10 cellular contexts compared by ENCODE assay signal in genomic region chr13:39956036-39956435, GRCh38.
DNase-seq lines count a peak whose midpoint lies in the region; ATAC-seq lines count a peak whose summit lies in the region.
"Had no signal": no experiment of that assay in that cellular context is flagged by ENCODE, and none has a peak within 500 bp of the region (broad histone marks: within the 10 kb centered on the region; RNA-seq: fewer than 3 reads in every experiment).

No MANE protein-coding gene starts in this region.

- CTCF ChIA-PET in activated CD8-positive, alpha-beta T cell treated with anti-CD3 and anti-CD28 coated beads, Interleukin-2, amount 10 ng/mL, durations not matched to agents 7 days and 5 days (lab: Charles Lee), result interaction anchor here (0.7 to 6.1 kb wide), 8 partner anchors 10 to 858 kb away, joined by 3 to 59 read pairs (median 4); no protein-coding TSS in a partner anchor

- POLR2A ChIA-PET in activated CD8-positive, alpha-beta T cell treated with anti-CD3 and anti-CD28 coated beads, Interleukin-2, amount 10 ng/mL, durations not matched to agents 7 days and 5 days (lab: Charles Lee), result no interaction called here

- H3K9me3 Mint-ChIP-seq in activated T-cell treated with anti-CD3 and anti-CD28 coated beads, Interleukin-2, amount 50 U/mL, for 24 hours, result no peaks in the 10 kb centered on the region
- no peaks in the 10 kb centered on the region for H3K9me3 Mint-ChIP-seq in activated CD8-positive, alpha-beta T cell treated with anti-CD3 and anti-CD28 coated beads, Interleukin-2, amount 10 ng/mL, durations not matched to agents 7 days and 5 days (ENCODE audit: insufficient read depth)
- no peaks in the 10 kb centered on the region for H3K9me3 Mint-ChIP-seq in stimulated activated memory B cell treated with anti-CD40 and anti-IgM and Interleukin-4, amounts not matched to agents 10 μg/mL and 1 μg/mL and 100 μg/mL, for 72 hours

- peak; percentile 75 for ATAC-seq in HG02798 (IDR thresholded peaks at IDR 0.05; ENCODE audit: poor library complexity, unreplicated experiment)
- peak; percentile 53 for ATAC-seq in activated CD8-positive, alpha-beta T cell treated with anti-CD3 and anti-CD28 coated beads, Interleukin-2, amount 10 ng/mL, durations not matched to agents 7 days and 5 days
- ATAC-seq in stimulated activated memory B cell treated with anti-CD40 and anti-IgM and Interleukin-4, amounts not matched to agents 10 μg/mL and 1 μg/mL and 100 μg/mL, for 72 hours, result peak; percentile 83
- no peak for ATAC-seq in HG02970 (IDR thresholded peaks at IDR 0.05; ENCODE audit: low FRiP score, unreplicated experiment)
- ATAC-seq: left lobe of liver had no signal

- H3K4me3 Mint-ChIP-seq in activated T-cell treated with anti-CD3 and anti-CD28 coated beads, Interleukin-2, amount 50 U/mL, for 24 hours, result no peak overlapping the region
- H3K4me3 Mint-ChIP-seq in activated CD8-positive, alpha-beta T cell treated with anti-CD3 and anti-CD28 coated beads, Interleukin-2, amount 10 ng/mL, durations not matched to agents 7 days and 5 days, result no peak overlapping the region
- no peak overlapping the region for H3K4me3 Mint-ChIP-seq in stimulated activated memory B cell treated with anti-CD40 and anti-IgM and Interleukin-4, amounts not matched to agents 10 μg/mL and 1 μg/mL and 100 μg/mL, for 72 hours

- DNase-seq in activated T-cell treated with anti-CD3 and anti-CD28 coated beads, Interleukin-2, amount 50 U/mL, for 24 hours, result peak; percentile 44
- DNase-seq in activated T-cell treated with anti-CD3 and anti-CD28 coated beads, Interleukin-2, amount 50 U/mL, for 1 hour, result no peak
- DNase-seq in activated CD8-positive, alpha-beta T cell treated with anti-CD3 and anti-CD28 coated beads, Interleukin-2, amount 10 ng/mL, durations not matched to agents 7 days and 5 days, result peak; percentile 36
- no peak for DNase-seq in NCI-H345 (lab: John Stamatoyannopoulos, UW)
- no peak for DNase-seq in NCI-H446 treated with DMSO at 0.1 percent for 48 hours (lab: John Stamatoyannopoulos, UW)
- DNase-seq: NCI-H2029 had no signal

- no peaks in the 10 kb centered on the region for H3K27me3 Mint-ChIP-seq in activated T-cell treated with anti-CD3 and anti-CD28 coated beads, Interleukin-2, amount 50 U/mL, for 24 hours
- H3K27me3 Mint-ChIP-seq in activated CD8-positive, alpha-beta T cell treated with anti-CD3 and anti-CD28 coated beads, Interleukin-2, amount 10 ng/mL, durations not matched to agents 7 days and 5 days (ENCODE audit: low read depth), result peaks cover 1% of the 10 kb centered on the region
- H3K27me3 Mint-ChIP-seq in stimulated activated memory B cell treated with anti-CD40 and anti-IgM and Interleukin-4, amounts not matched to agents 10 μg/mL and 1 μg/mL and 100 μg/mL, for 72 hours, result no peaks in the 10 kb centered on the region

- no peaks in the 10 kb centered on the region for H3K36me3 Mint-ChIP-seq in activated T-cell treated with anti-CD3 and anti-CD28 coated beads, Interleukin-2, amount 50 U/mL, for 24 hours (ENCODE audit: low read depth)
- H3K36me3 Mint-ChIP-seq in activated CD8-positive, alpha-beta T cell treated with anti-CD3 and anti-CD28 coated beads, Interleukin-2, amount 10 ng/mL, durations not matched to agents 7 days and 5 days (ENCODE audit: low read depth), result peaks cover 4% of the 10 kb centered on the region
- no peaks in the 10 kb centered on the region for H3K36me3 Mint-ChIP-seq in stimulated activated memory B cell treated with anti-CD40 and anti-IgM and Interleukin-4, amounts not matched to agents 10 μg/mL and 1 μg/mL and 100 μg/mL, for 72 hours

- peak overlapping the region; percentile 62 for H3K27ac Mint-ChIP-seq in activated T-cell treated with anti-CD3 and anti-CD28 coated beads, Interleukin-2, amount 50 U/mL, for 24 hours
- peak overlapping the region; percentile 16 for H3K27ac Mint-ChIP-seq in activated CD8-positive, alpha-beta T cell treated with anti-CD3 and anti-CD28 coated beads, Interleukin-2, amount 10 ng/mL, durations not matched to agents 7 days and 5 days
- H3K27ac Mint-ChIP-seq in stimulated activated memory B cell treated with anti-CD40 and anti-IgM and Interleukin-4, amounts not matched to agents 10 μg/mL and 1 μg/mL and 100 μg/mL, for 72 hours, result peak overlapping the region; percentile 62

- peaks cover 74% of the 10 kb centered on the region for H3K4me1 Mint-ChIP-seq in activated T-cell treated with anti-CD3 and anti-CD28 coated beads, Interleukin-2, amount 50 U/mL, for 24 hours (ENCODE audit: low read depth)
- H3K4me1 Mint-ChIP-seq in activated CD8-positive, alpha-beta T cell treated with anti-CD3 and anti-CD28 coated beads, Interleukin-2, amount 10 ng/mL, durations not matched to agents 7 days and 5 days (ENCODE audit: low read depth), result peaks cover 54% of the 10 kb centered on the region
- peaks cover 37% of the 10 kb centered on the region for H3K4me1 Mint-ChIP-seq in stimulated activated memory B cell treated with anti-CD40 and anti-IgM and Interleukin-4, amounts not matched to agents 10 μg/mL and 1 μg/mL and 100 μg/mL, for 72 hours

Comparison
In these comparisons a context has a peak if more than half of its experiments do, and no peak if none do; other contexts are left out.
1. DNase-seq: peak in activated T-cell treated with anti-CD3 and anti-CD28 coated beads, Interleukin-2, amount 50 U/mL, for 24 hours (single experiment) and activated CD8-positive, alpha-beta T cell treated with anti-CD3 and anti-CD28 coated beads, Interleukin-2, amount 10 ng/mL, durations not matched to agents 7 days and 5 days (single experiment); none in activated T-cell treated with anti-CD3 and anti-CD28 coated beads, Interleukin-2, amount 50 U/mL, for 1 hour (single experiment), NCI-H345 (single experiment) and NCI-H446 treated with DMSO at 0.1 percent for 48 hours (single experiment).
2. Peak in every context shown above with its lines, with median percentiles within 50 percentile points of each other: H3K27ac Mint-ChIP-seq.